ENCODE assay signal across 21 cellular contexts in the genomic region with DNA sequence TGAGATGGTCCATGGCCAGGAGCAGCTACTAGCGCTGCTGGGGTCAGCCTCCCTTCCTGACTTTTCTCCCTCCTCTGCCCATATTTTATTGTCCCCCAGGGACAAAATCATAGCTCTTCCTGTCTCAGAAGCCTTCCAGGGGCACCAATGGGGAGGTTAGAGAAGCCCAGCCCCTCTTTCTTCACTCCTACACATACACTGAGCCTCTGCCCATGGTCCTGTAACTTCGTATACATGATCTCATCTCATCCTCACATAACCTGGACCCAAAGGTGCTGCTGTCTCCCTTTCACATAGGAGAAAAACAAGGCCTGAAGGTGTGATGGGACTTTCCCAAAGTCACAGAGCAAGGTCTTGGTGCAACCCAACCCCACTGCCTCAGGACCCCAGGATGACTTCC. TPM values are rescaled to one million over a fixed set of nuclear protein-coding genes. Genes with fewer than 3 reads are reported as not detected.
"Had no signal": no experiment of that assay in that cellular context is flagged by ENCODE, and none has a peak within 500 bp of the region (broad histone marks: within the 10 kb centered on the region; RNA-seq: fewer than 3 reads in every experiment).

No MANE protein-coding gene starts in this region.

- H3K27ac Mint-ChIP-seq: mesothelial cell of epicardium, naive B cell had no signal

- H3K4me1 Mint-ChIP-seq: naive B cell had no signal

- DNase-seq: dermis blood vessel endothelial cell; dorsolateral prefrontal cortex; effector CD4-positive, alpha-beta T cell; effector memory CD4-positive, alpha-beta T cell; foreskin keratinocyte; head of caudate nucleus; heart right ventricle; hippocampal formation; left cardiac atrium; left lung; left ventricle myocardium superior; lower lobe of right lung; mesenchymal stem cell; mucosa of descending colon; naive B cell; naive thymus-derived CD8-positive, alpha-beta T cell had no signal

- H3K27ac ChIP-seq: coronary artery, dorsolateral prefrontal cortex, esophagus muscularis mucosa, foreskin keratinocyte, gastroesophageal sphincter, heart right ventricle, left lung, lower lobe of right lung had no signal

- H3K4me1 ChIP-seq: foreskin keratinocyte, lower lobe of right lung had no signal

- ATAC-seq: foreskin keratinocyte; gastroesophageal sphincter; heart right ventricle; left cardiac atrium; left lung; left ventricle myocardium superior; lower lobe of right lung; mucosa of descending colon; naive thymus-derived CD8-positive, alpha-beta T cell had no signal

- H3K4me3 Mint-ChIP-seq: mesothelial cell of epicardium; naive thymus-derived CD8-positive, alpha-beta T cell had no signal

- H3K9me3 ChIP-seq: esophagus muscularis mucosa, gastroesophageal sphincter, heart right ventricle, left lung, lower lobe of right lung, mucosa of descending colon had no signal

- H3K9me3 Mint-ChIP-seq: mesothelial cell of epicardium had no signal

- H3K36me3 ChIP-seq: esophagus muscularis mucosa, gastroesophageal sphincter, heart right ventricle, left lung, lower lobe of right lung had no signal

- H3K4me3 ChIP-seq: coronary artery, esophagus muscularis mucosa, gastroesophageal sphincter, heart right ventricle, left lung, lower lobe of right lung, mucosa of descending colon had no signal

- H3K36me3 Mint-ChIP-seq: mesothelial cell of epicardium had no signal

RNA-seq across cellular contexts. Expression of gene SRRM3, which starts 2.5 kb away (rescaled TPM):
- total RNA-seq: epithelial cell of proximal tubule; naive thymus-derived CD8-positive, alpha-beta T cell had no signal
- polyA plus RNA-seq: naive thymus-derived CD8-positive, alpha-beta T cell had no signal
